In genomic region chr6:149012040-149012545, GRCh38 we compare ENCODE assay signal across 12 cellular contexts.
DNase-seq lines count a peak whose midpoint lies in the region; ATAC-seq and TF ChIP-seq lines count a peak whose summit lies in the region.
"Had no signal": no experiment of that assay in that cellular context is flagged by ENCODE, and none has a peak within 500 bp of the region (broad histone marks: within the 10 kb centered on the region; RNA-seq: fewer than 3 reads in every experiment).

No MANE protein-coding gene starts in this region.

- ATAC-seq in esophagus mucosa (peak; percentile 90), GM21515 (IDR thresholded peaks at IDR 0.05; ENCODE audit: unreplicated experiment) (no peak)
- no peak for ATAC-seq in activated CD8-positive, alpha-beta T cell treated with anti-CD3 and anti-CD28 coated beads, Interleukin-2, amount 10 ng/mL, durations not matched to agents 7 days and 5 days
- ATAC-seq in stimulated activated memory B cell treated with anti-CD40 and anti-IgM and Interleukin-4, amounts not matched to agents 10 μg/mL and 1 μg/mL and 100 μg/mL, for 72 hours: no peak
- ATAC-seq: Right ventricle myocardium inferior had no signal

- TF ChIP-seq CTCF in osteocyte (IDR thresholded peaks at IDR 0.05): no peak

- H3K27me3 Mint-ChIP-seq in osteocyte (ENCODE audit: unreplicated experiment): no peaks in the 10 kb centered on the region
- H3K27me3 Mint-ChIP-seq in activated CD8-positive, alpha-beta T cell treated with anti-CD3 and anti-CD28 coated beads, Interleukin-2, amount 10 ng/mL, durations not matched to agents 7 days and 5 days (ENCODE audit: low read depth): peaks cover 14% of the 10 kb centered on the region
- no peaks in the 10 kb centered on the region for H3K27me3 Mint-ChIP-seq in stimulated activated memory B cell treated with anti-CD40 and anti-IgM and Interleukin-4, amounts not matched to agents 10 μg/mL and 1 μg/mL and 100 μg/mL, for 72 hours

- no peaks in the 10 kb centered on the region for H3K9me3 Mint-ChIP-seq in osteocyte (ENCODE audit: unreplicated experiment)
- H3K9me3 Mint-ChIP-seq in activated CD8-positive, alpha-beta T cell treated with anti-CD3 and anti-CD28 coated beads, Interleukin-2, amount 10 ng/mL, durations not matched to agents 7 days and 5 days (ENCODE audit: insufficient read depth): no peaks in the 10 kb centered on the region
- H3K9me3 Mint-ChIP-seq in stimulated activated memory B cell treated with anti-CD40 and anti-IgM and Interleukin-4, amounts not matched to agents 10 μg/mL and 1 μg/mL and 100 μg/mL, for 72 hours: no peaks in the 10 kb centered on the region

- H3K4me1 Mint-ChIP-seq in osteocyte (ENCODE audit: unreplicated experiment): peaks cover 45% of the 10 kb centered on the region
- no peaks in the 10 kb centered on the region for H3K4me1 Mint-ChIP-seq in activated CD8-positive, alpha-beta T cell treated with anti-CD3 and anti-CD28 coated beads, Interleukin-2, amount 10 ng/mL, durations not matched to agents 7 days and 5 days (ENCODE audit: low read depth)
- no peaks in the 10 kb centered on the region for H3K4me1 Mint-ChIP-seq in stimulated activated memory B cell treated with anti-CD40 and anti-IgM and Interleukin-4, amounts not matched to agents 10 μg/mL and 1 μg/mL and 100 μg/mL, for 72 hours

- no peaks in the 10 kb centered on the region for H3K36me3 Mint-ChIP-seq in osteocyte (ENCODE audit: unreplicated experiment)
- no peaks in the 10 kb centered on the region for H3K36me3 Mint-ChIP-seq in activated CD8-positive, alpha-beta T cell treated with anti-CD3 and anti-CD28 coated beads, Interleukin-2, amount 10 ng/mL, durations not matched to agents 7 days and 5 days (ENCODE audit: low read depth)
- peaks cover 18% of the 10 kb centered on the region for H3K36me3 Mint-ChIP-seq in stimulated activated memory B cell treated with anti-CD40 and anti-IgM and Interleukin-4, amounts not matched to agents 10 μg/mL and 1 μg/mL and 100 μg/mL, for 72 hours

- CTCF ChIA-PET in activated CD8-positive, alpha-beta T cell treated with anti-CD3 and anti-CD28 coated beads, Interleukin-2, amount 10 ng/mL, durations not matched to agents 7 days and 5 days (lab: Charles Lee): interaction anchor here (1.2 kb wide), 1 partner anchor 16 kb away, joined by 4 read pairs; no protein-coding TSS in a partner anchor

- peak; percentile 100 for DNase-seq in EL
- peak; percentile 84 for DNase-seq in RKO (ENCODE audit: low spot score)
- DNase-seq in osteocyte (ENCODE audit: extremely low spot score, unreplicated experiment): no peak
- no peak for DNase-seq in activated CD8-positive, alpha-beta T cell treated with anti-CD3 and anti-CD28 coated beads, Interleukin-2, amount 10 ng/mL, durations not matched to agents 7 days and 5 days
- no peak for DNase-seq in NCI-H1105 treated with DMSO at 0.1 percent for 48 hours (lab: John Stamatoyannopoulos, UW)
- DNase-seq: GF-D8, NCI-H1417 treated with DMSO at 0.1 percent for 48 hours, right cardiac atrium had no signal

- H3K27ac Mint-ChIP-seq in osteocyte (ENCODE audit: unreplicated experiment): peak overlapping the region; percentile 59
- H3K27ac Mint-ChIP-seq in activated CD8-positive, alpha-beta T cell treated with anti-CD3 and anti-CD28 coated beads, Interleukin-2, amount 10 ng/mL, durations not matched to agents 7 days and 5 days: no peak overlapping the region
- no peak overlapping the region for H3K27ac Mint-ChIP-seq in stimulated activated memory B cell treated with anti-CD40 and anti-IgM and Interleukin-4, amounts not matched to agents 10 μg/mL and 1 μg/mL and 100 μg/mL, for 72 hours

- H3K4me3 Mint-ChIP-seq in osteocyte (ENCODE audit: unreplicated experiment): no peak overlapping the region
- no peak overlapping the region for H3K4me3 Mint-ChIP-seq in activated CD8-positive, alpha-beta T cell treated with anti-CD3 and anti-CD28 coated beads, Interleukin-2, amount 10 ng/mL, durations not matched to agents 7 days and 5 days
- no peak overlapping the region for H3K4me3 Mint-ChIP-seq in stimulated activated memory B cell treated with anti-CD40 and anti-IgM and Interleukin-4, amounts not matched to agents 10 μg/mL and 1 μg/mL and 100 μg/mL, for 72 hours

- POLR2A ChIA-PET in activated CD8-positive, alpha-beta T cell treated with anti-CD3 and anti-CD28 coated beads, Interleukin-2, amount 10 ng/mL, durations not matched to agents 7 days and 5 days (lab: Charles Lee): no interaction called here

Comparison
In these comparisons a context has a peak if more than half of its experiments do, and no peak if none do; other contexts are left out.
1. DNase-seq: peak in EL (single experiment) and RKO (single experiment); none in osteocyte (single experiment), activated CD8-positive, alpha-beta T cell treated with anti-CD3 and anti-CD28 coated beads, Interleukin-2, amount 10 ng/mL, durations not matched to agents 7 days and 5 days (single experiment) and NCI-H1105 treated with DMSO at 0.1 percent for 48 hours (single experiment).